In genomic region chr18:23258566-23259265, GRCh38 we compare ENCODE assay signal across 10 cellular contexts.
A peak's percentile ranks its signal among the peaks of the same experiment; 100 is the strongest.
DNase-seq lines count a peak whose midpoint lies in the region; ATAC-seq, FAIRE-seq and TF ChIP-seq lines count a peak whose summit lies in the region.
"Had no signal": no experiment of that assay in that cellular context is flagged by ENCODE, and none has a peak within 500 bp of the region (broad histone marks: within the 10 kb centered on the region; RNA-seq: fewer than 3 reads in every experiment).

No MANE protein-coding gene starts in this region.

- DNase-seq in cardiac muscle cell (ENCODE audit: low read depth in 1 of 2, low spot score in 1 of 2) (no peak), left ventricle myocardium superior (no peak), WTC11 (ENCODE audit: low spot score) (no peak), kidney (no peak), upper lobe of left lung (no peak), NCI-H82 (lab: John Stamatoyannopoulos, UW) (no peak), NAMALWA (ENCODE audit: low spot score) (no peak)
- DNase-seq: NCI-H524 treated with DMSO at 0.1 percent for 48 hours had no signal

- H3K9ac ChIP-seq in kidney (ENCODE audit: low read length in 2 of 2): no peak overlapping the region

- no peak for TF ChIP-seq EP300 in upper lobe of left lung (IDR thresholded peaks at IDR 0.05)

- H3K36me3 Mint-ChIP-seq in WTC11: peaks cover 46% of the 10 kb centered on the region
- H3K36me3 Mint-ChIP-seq: T-cell had no signal

- no peaks in the 10 kb centered on the region for H3K36me3 ChIP-seq in cardiac muscle cell
- H3K36me3 ChIP-seq in kidney (ENCODE audit: control insufficient read depth in 1 of 2, insufficient read depth in 2 of 2, low read length in 2 of 2): peaks cover 2 to 4% of the 10 kb centered on the region in 2 donors
- H3K36me3 ChIP-seq in upper lobe of left lung: peaks cover 0 to 10% (median 6%) of the 10 kb centered on the region in 4 donors

- H3K4me1 Mint-ChIP-seq in WTC11: peaks cover 48% of the 10 kb centered on the region

- 0 out of 2 replicates have a peak, but pooled peaks cover 2% of the 10 kb centered on the region for H3K27me3 Mint-ChIP-seq in WTC11 (ENCODE audit: low read depth)
- H3K27me3 Mint-ChIP-seq: T-cell had no signal

- 0 out of 2 replicates have a peak, but pooled peaks cover 5% of the 10 kb centered on the region for H3K9me3 Mint-ChIP-seq in WTC11
- H3K9me3 Mint-ChIP-seq: T-cell had no signal

- CTCF ChIA-PET in WTC11 (lab: Charles Lee): interaction anchor here (0.6 to 3.5 kb wide), 6 partner anchors 16 to 460 kb away, joined by 3 to 19 read pairs (median 12); no protein-coding TSS in a partner anchor

- H3K4me3 ChIP-seq in cardiac muscle cell (no peak overlapping the region), kidney (ENCODE audit: low read length in 2 of 2) (no peak overlapping the region), upper lobe of left lung (no peak overlapping the region)

- H3K27me3 ChIP-seq in cardiac muscle cell (no peaks in the 10 kb centered on the region), upper lobe of left lung (no peaks in the 10 kb centered on the region)

- TF ChIP-seq CTCF in cardiac muscle cell (IDR thresholded peaks at IDR 0.05; ENCODE audit: low read depth, low read length): no peak
- no peak for TF ChIP-seq CTCF in WTC11 (IDR thresholded peaks at IDR 0.05)
- TF ChIP-seq CTCF in kidney (IDR thresholded peaks at IDR 0.05; ENCODE audit: borderline replicate concordance, extremely low read depth, insufficient read depth): no peak
- no peak for TF ChIP-seq CTCF in upper lobe of left lung (IDR thresholded peaks at IDR 0.05)

- 82 to 87% methylated on average over 10 of the region's 10 CpGs for WGBS in upper lobe of left lung, 2 donors

- no peaks in the 10 kb centered on the region for H3K9me3 ChIP-seq in cardiac muscle cell (ENCODE audit: low read depth)
- H3K9me3 ChIP-seq in kidney (ENCODE audit: control insufficient read depth in 1 of 2, low read length in 2 of 2): no peaks in the 10 kb centered on the region
- H3K9me3 ChIP-seq in upper lobe of left lung: no peaks in the 10 kb centered on the region

- peak overlapping the region; percentile 97 for H3K27ac Mint-ChIP-seq in WTC11

- POLR2A ChIA-PET in WTC11 (lab: Charles Lee): interaction anchor here (1.3 to 2.6 kb wide), 4 partner anchors 9 to 124 kb away, joined by 3 to 12 read pairs (median 6); partner anchors contain the start of gene CABLES1

- TF ChIP-seq POLR2A in upper lobe of left lung (IDR thresholded peaks at IDR 0.05): no peak

- no peak for ATAC-seq in left ventricle myocardium superior
- no peak for ATAC-seq in WTC11
- no peak for ATAC-seq in upper lobe of left lung (ENCODE audit: low FRiP score in 2 of 2)
- ATAC-seq in HG03520 (IDR thresholded peaks at IDR 0.05; ENCODE audit: unreplicated experiment): no peak

- no peak overlapping the region for H3K4me3 Mint-ChIP-seq in WTC11

- H3K4me1 ChIP-seq in cardiac muscle cell (ENCODE audit: low read depth) (peaks cover 33% of the 10 kb centered on the region), kidney (ENCODE audit: control insufficient read depth in 1 of 2, insufficient read depth in 1 of 2, low read depth in 1 of 2, low read length in 2 of 2) (peaks cover 28 to 36% of the 10 kb centered on the region in 2 donors), upper lobe of left lung (peaks cover 40 to 46% (median 43%) of the 10 kb centered on the region in 4 donors)

- peak overlapping the region; percentile 93 for H3K27ac ChIP-seq in cardiac muscle cell
- H3K27ac ChIP-seq in kidney (ENCODE audit: low read depth in 2 of 2, low read length in 2 of 2): peak overlapping the region; percentile 85 to 88
- peak overlapping the region; percentile 85 to 92 (median 88) for H3K27ac ChIP-seq in upper lobe of left lung

- intact Hi-C loops in left ventricle myocardium superior (cut with micrococcal nuclease): no loop called here
- intact Hi-C loops in kidney (cut with DNase I): loop anchor here (10.0 kb wide), 1 partner anchor 124 kb away; the partner anchor contains the start of gene CABLES1

- FAIRE-seq in kidney (lab: Jason Lieb, UNC): no peak

TF ChIP-seq in WTC11, 78 proteins besides CTCF, POLR2A, EP300 and RAD21:
- TF ChIP-seq ZNF532 (CRISPR knock-in tag; IDR thresholded peaks at IDR 0.05; ENCODE audit: borderline replicate concordance): no peak
- TF ChIP-seq ZNF121 (CRISPR knock-in tag; IDR thresholded peaks at IDR 0.05): no peak
- TF ChIP-seq, protein P1, sequence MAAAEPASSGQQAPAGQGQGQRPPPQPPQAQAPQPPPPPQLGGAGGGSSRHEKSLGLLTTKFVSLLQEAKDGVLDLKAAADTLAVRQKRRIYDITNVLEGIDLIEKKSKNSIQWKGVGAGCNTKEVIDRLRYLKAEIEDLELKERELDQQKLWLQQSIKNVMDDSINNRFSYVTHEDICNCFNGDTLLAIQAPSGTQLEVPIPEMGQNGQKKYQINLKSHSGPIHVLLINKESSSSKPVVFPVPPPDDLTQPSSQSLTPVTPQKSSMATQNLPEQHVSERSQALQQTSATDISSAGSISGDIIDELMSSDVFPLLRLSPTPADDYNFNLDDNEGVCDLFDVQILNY (CRISPR knock-in tag; IDR thresholded peaks at IDR 0.05): no peak
- TF ChIP-seq, protein P2, sequence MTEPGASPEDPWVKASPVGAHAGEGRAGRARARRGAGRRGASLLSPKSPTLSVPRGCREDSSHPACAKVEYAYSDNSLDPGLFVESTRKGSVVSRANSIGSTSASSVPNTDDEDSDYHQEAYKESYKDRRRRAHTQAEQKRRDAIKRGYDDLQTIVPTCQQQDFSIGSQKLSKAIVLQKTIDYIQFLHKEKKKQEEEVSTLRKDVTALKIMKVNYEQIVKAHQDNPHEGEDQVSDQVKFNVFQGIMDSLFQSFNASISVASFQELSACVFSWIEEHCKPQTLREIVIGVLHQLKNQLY (CRISPR knock-in tag; IDR thresholded peaks at IDR 0.05): no peak
- no peak for TF ChIP-seq MXD4 (CRISPR knock-in tag; IDR thresholded peaks at IDR 0.05; ENCODE audit: borderline replicate concordance)
- no peak for TF ChIP-seq RORB (CRISPR knock-in tag; IDR thresholded peaks at IDR 0.05)
- no peak for TF ChIP-seq GABPB1 (CRISPR knock-in tag; IDR thresholded peaks at IDR 0.05)
